ENCODE assay signal across 10 cellular contexts in the genomic region with DNA sequence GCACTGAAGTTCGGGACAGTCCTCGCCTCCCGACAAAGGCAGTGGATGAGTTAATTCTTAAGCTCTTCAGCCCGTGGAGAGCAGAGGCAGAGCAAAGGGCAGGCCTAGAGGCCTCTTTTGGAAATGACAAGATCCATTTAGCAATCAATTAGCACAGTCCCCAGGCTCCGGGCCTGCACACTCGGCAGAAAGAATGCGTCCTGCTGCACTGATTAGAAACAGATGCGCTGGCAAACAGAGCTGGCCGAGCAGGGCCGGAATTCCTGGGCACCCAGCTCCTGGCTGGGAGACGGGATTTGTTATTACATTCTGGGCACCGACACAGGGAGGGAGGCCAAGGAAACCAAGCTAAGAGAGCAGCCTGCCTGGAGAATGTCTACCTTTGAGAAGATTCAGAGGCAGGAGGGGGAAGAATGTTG.
DNase-seq lines count a peak whose midpoint lies in the region; ATAC-seq and TF ChIP-seq lines count a peak whose summit lies in the region.
"Had no signal": no experiment of that assay in that cellular context is flagged by ENCODE, and none has a peak within 500 bp of the region (broad histone marks: within the 10 kb centered on the region; RNA-seq: fewer than 3 reads in every experiment).

No MANE protein-coding gene starts in this region.

- H3K4me1 ChIP-seq in colonic mucosa (no peaks in the 10 kb centered on the region), left lung (no peaks in the 10 kb centered on the region), subcutaneous abdominal adipose tissue (ENCODE audit: control insufficient read depth in 5 of 5, insufficient read depth in 5 of 5, low read length in 5 of 5) (peaks cover 22 to 70% (median 65%) of the 10 kb centered on the region in 5 donors)

- ATAC-seq in left lung (peak; percentile 52), HG02623 (IDR thresholded peaks at IDR 0.05; ENCODE audit: unreplicated experiment) (no peak), HG02798 (IDR thresholded peaks at IDR 0.05; ENCODE audit: poor library complexity, unreplicated experiment) (no peak)

- H3K36me3 ChIP-seq in colonic mucosa (no peaks in the 10 kb centered on the region), left lung (no peaks in the 10 kb centered on the region), subcutaneous abdominal adipose tissue (ENCODE audit: control insufficient read depth in 5 of 5, insufficient read depth in 5 of 5, low read length in 5 of 5) (no peaks in the 10 kb centered on the region)

- no peaks in the 10 kb centered on the region for H3K9me3 ChIP-seq in colonic mucosa
- H3K9me3 ChIP-seq in left lung, result no peaks in the 10 kb centered on the region
- no peaks in the 10 kb centered on the region for H3K9me3 ChIP-seq in subcutaneous abdominal adipose tissue (ENCODE audit: control insufficient read depth in 5 of 5, low read length in 5 of 5)

- H3K9ac ChIP-seq in colonic mucosa (ENCODE audit: low read depth in 2 of 2, low read length in 2 of 2), result no peak overlapping the region
- peak overlapping the region in 4 of 5 donors; percentile 3 to 65 (median 32) for H3K9ac ChIP-seq in subcutaneous abdominal adipose tissue (ENCODE audit: low read length in 5 of 5)

- no peak overlapping the region for H3K27ac ChIP-seq in colonic mucosa
- H3K27ac ChIP-seq in left lung, result no peak overlapping the region
- peak overlapping the region; percentile 91 for H3K27ac ChIP-seq in subcutaneous abdominal adipose tissue (ENCODE audit: low read depth, low read length)

- DNase-seq in HS-5 (ENCODE audit: low read depth) (peak; percentile 89), colonic mucosa (peak; percentile 40), left lung (no peak), NCI-H2029 (lab: John Stamatoyannopoulos, UW) (no peak)
- no peak for DNase-seq in activated CD4-positive, alpha-beta T cell treated with anti-CD3 and anti-CD28 coated beads, Interleukin-2, amount 50 U/mL, for 1 hour
- DNase-seq: activated CD4-positive, alpha-beta memory T cell treated with anti-CD3 and anti-CD28 coated beads, Interleukin-2, amount 10 ng/mL, durations not matched to agents 7 days and 5 days; MV-4-11 had no signal

- H3K4me3 ChIP-seq in colonic mucosa, result no peak overlapping the region
- H3K4me3 ChIP-seq in left lung, result no peak overlapping the region
- H3K4me3 ChIP-seq in subcutaneous abdominal adipose tissue (ENCODE audit: low read depth in 1 of 5, low read length in 5 of 5), result peak overlapping the region in 3 of 5 donors; percentile 13 to 40 (median 17)

- intact Hi-C loops in colonic mucosa (cut with DNase I) (no loop called here), left lung (cut with DNase I) (no loop called here)

- no peaks in the 10 kb centered on the region for H3K27me3 ChIP-seq in colonic mucosa
- no peaks in the 10 kb centered on the region for H3K27me3 ChIP-seq in left lung
- H3K27me3 ChIP-seq in subcutaneous abdominal adipose tissue (ENCODE audit: control insufficient read depth in 5 of 5, insufficient read depth in 4 of 5, low read length in 5 of 5), result no peaks in the 10 kb centered on the region

- TF ChIP-seq CTCF in colonic mucosa (IDR thresholded peaks at IDR 0.05) (no peak), left lung (IDR thresholded peaks at IDR 0.05) (no peak)

Comparison
In these comparisons a context has a peak if more than half of its experiments do, and no peak if none do; other contexts are left out.
1. DNase-seq: peak in HS-5 (single experiment) and colonic mucosa (single experiment); none in left lung (0 of 2), activated CD4-positive, alpha-beta T cell treated with anti-CD3 and anti-CD28 coated beads, Interleukin-2, amount 50 U/mL, for 1 hour (single experiment) and NCI-H2029 (single experiment).
2. H3K4me3 ChIP-seq: peak in subcutaneous abdominal adipose tissue (3 of 5); none in colonic mucosa (single experiment) and left lung (0 of 2).
3. H3K9ac ChIP-seq: peak in subcutaneous abdominal adipose tissue (4 of 5); none in colonic mucosa (0 of 2).